ENCODE assay signal across 28 cellular contexts in genomic region chr16:53626161-53626560, GRCh38.
"Had no signal": no experiment of that assay in that cellular context is flagged by ENCODE, and none has a peak within 500 bp of the region (broad histone marks: within the 10 kb centered on the region; RNA-seq: fewer than 3 reads in every experiment).

No MANE protein-coding gene starts in this region.

- H3K9me3 Mint-ChIP-seq: activated CD4-positive, alpha-beta memory T cell treated with anti-CD3 and anti-CD28 coated beads, Interleukin-2, amount 10 ng/mL, durations not matched to agents 7 days and 5 days; activated CD4-positive, alpha-beta T cell treated with anti-CD3 and anti-CD28 coated beads, Interleukin-2, amount 10 ng/mL, durations not matched to agents 7 days and 5 days; activated T-cell treated with anti-CD3 and anti-CD28 coated beads, Interleukin-2, amount 50 U/mL, for 24 hours had no signal

- H3K4me3 ChIP-seq: gastrocnemius medialis, hepatocyte, psoas muscle, right atrium auricular region, suprapubic skin, tibial artery, upper lobe of right lung had no signal

- H3K27me3 Mint-ChIP-seq: activated CD4-positive, alpha-beta memory T cell treated with anti-CD3 and anti-CD28 coated beads, Interleukin-2, amount 10 ng/mL, durations not matched to agents 7 days and 5 days; activated CD4-positive, alpha-beta T cell treated with anti-CD3 and anti-CD28 coated beads, Interleukin-2, amount 10 ng/mL, durations not matched to agents 7 days and 5 days; activated T-cell treated with anti-CD3 and anti-CD28 coated beads, Interleukin-2, amount 50 U/mL, for 24 hours; naive thymus-derived CD4-positive, alpha-beta T cell had no signal

- FAIRE-seq: astrocyte, kidney had no signal

- H3K27ac Mint-ChIP-seq: activated CD4-positive, alpha-beta memory T cell treated with anti-CD3 and anti-CD28 coated beads, Interleukin-2, amount 10 ng/mL, durations not matched to agents 7 days and 5 days; activated CD4-positive, alpha-beta T cell treated with anti-CD3 and anti-CD28 coated beads, Interleukin-2, amount 10 ng/mL, durations not matched to agents 7 days and 5 days; activated T-cell treated with anti-CD3 and anti-CD28 coated beads, Interleukin-2, amount 50 U/mL, for 24 hours; naive thymus-derived CD4-positive, alpha-beta T cell; WTC11 had no signal

- DNase-seq: activated CD4-positive, alpha-beta memory T cell treated with anti-CD3 and anti-CD28 coated beads, Interleukin-2, amount 10 ng/mL, durations not matched to agents 7 days and 5 days; activated CD4-positive, alpha-beta T cell treated with anti-CD3 and anti-CD28 coated beads for 1 hour; activated CD4-positive, alpha-beta T cell treated with anti-CD3 and anti-CD28 coated beads, Interleukin-2, amount 10 ng/mL, durations not matched to agents 7 days and 5 days; activated CD8-positive, alpha-beta memory T cell treated with anti-CD3 and anti-CD28 coated beads, Interleukin-2, amount 50 U/mL, for 48 hours; activated gamma-delta T cell treated with Interleukin-2 at 50 U/mL for 16 hours; activated naive CD4-positive, alpha-beta T cell treated with anti-CD3 and anti-CD28 coated beads, Interleukin-2, amount 50 U/mL, for 16 hours; activated T-cell treated with anti-CD3 and anti-CD28 coated beads, Interleukin-2, amount 50 U/mL, for 24 hours; amniotic stem cell; brain microvascular endothelial cell; caudate nucleus; effector CD4-positive, alpha-beta T cell; gastrocnemius medialis; kidney; left colon; midbrain; naive thymus-derived CD4-positive, alpha-beta T cell; psoas muscle; stimulated activated CD4-positive, alpha-beta T cell treated with anti-CD3 and anti-CD28 coated beads, Interleukin-15, amount 100 ng/mL, for 24 hours; stimulated activated CD4-positive, alpha-beta T cell treated with anti-CD3 and anti-CD28 coated beads, Interleukin-2, amount 100 ng/mL, for 24 hours; stimulated activated naive CD4-positive, alpha-beta T cell; T-helper 2 cell; tibial artery; upper lobe of right lung had no signal

- ATAC-seq: gastrocnemius medialis; left colon; naive thymus-derived CD4-positive, alpha-beta T cell; psoas muscle; upper lobe of right lung; WTC11 had no signal

- H3K27me3 ChIP-seq: brain microvascular endothelial cell, gastrocnemius medialis, hepatocyte, right atrium auricular region, suprapubic skin, tibial artery, upper lobe of right lung had no signal

- H3K36me3 ChIP-seq: brain microvascular endothelial cell, gastrocnemius medialis, right atrium auricular region, suprapubic skin, tibial artery, upper lobe of right lung had no signal

- H3K4me1 Mint-ChIP-seq: activated CD4-positive, alpha-beta memory T cell treated with anti-CD3 and anti-CD28 coated beads, Interleukin-2, amount 10 ng/mL, durations not matched to agents 7 days and 5 days; activated CD4-positive, alpha-beta T cell treated with anti-CD3 and anti-CD28 coated beads, Interleukin-2, amount 10 ng/mL, durations not matched to agents 7 days and 5 days; naive thymus-derived CD4-positive, alpha-beta T cell had no signal

- H3K4me3 Mint-ChIP-seq: activated CD4-positive, alpha-beta memory T cell treated with anti-CD3 and anti-CD28 coated beads, Interleukin-2, amount 10 ng/mL, durations not matched to agents 7 days and 5 days; activated CD4-positive, alpha-beta T cell treated with anti-CD3 and anti-CD28 coated beads, Interleukin-2, amount 10 ng/mL, durations not matched to agents 7 days and 5 days; activated T-cell treated with anti-CD3 and anti-CD28 coated beads, Interleukin-2, amount 50 U/mL, for 24 hours; naive thymus-derived CD4-positive, alpha-beta T cell; WTC11 had no signal
